ENCODE assay signal across 8 cellular contexts in the genomic region with DNA sequence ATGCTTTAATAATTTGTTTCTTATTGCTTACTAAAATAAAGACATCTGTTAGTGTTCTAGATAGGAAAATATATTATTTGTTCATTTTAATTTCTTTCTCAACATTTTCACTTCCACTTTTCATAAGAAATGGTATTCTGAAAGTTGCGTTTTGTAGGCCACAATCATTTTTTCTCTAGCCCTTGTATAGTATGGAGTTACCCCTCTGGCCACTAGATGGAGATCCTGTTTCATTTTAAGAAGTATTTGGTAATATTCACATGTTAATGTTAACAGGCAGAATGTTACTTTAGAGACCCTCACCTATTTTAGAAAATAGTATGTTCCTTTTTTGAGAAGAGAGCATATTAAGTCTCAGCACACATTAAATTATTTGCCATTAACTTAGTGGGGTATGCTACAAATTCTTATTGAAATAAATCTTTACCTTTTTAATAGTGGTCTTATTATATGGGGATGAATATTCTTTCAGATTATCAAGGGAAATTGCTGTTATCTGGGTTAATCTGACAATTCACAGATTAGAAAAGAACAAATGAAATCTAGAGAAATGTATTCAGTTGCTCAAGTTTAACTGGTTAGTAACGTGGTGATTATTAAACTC.
A peak's percentile ranks its signal among the peaks of the same experiment; 100 is the strongest.
DNase-seq lines count a peak whose midpoint lies in the region; ATAC-seq and TF ChIP-seq lines count a peak whose summit lies in the region.

No MANE protein-coding gene starts in this region.

- H3K27ac ChIP-seq in OCI-LY1 (ENCODE audit: low read depth, low read length, poor library complexity, severe bottlenecking): peak overlapping the region; percentile 48
- H3K27ac ChIP-seq in mesenchymal stem cell (ENCODE audit: low read length, poor library complexity, severe bottlenecking): no peak overlapping the region

- H3K79me2 ChIP-seq in OCI-LY1 (ENCODE audit: insufficient read depth, low read length): no peaks in the 10 kb centered on the region

- no peaks in the 10 kb centered on the region for H4K20me1 ChIP-seq in OCI-LY1 (ENCODE audit: insufficient read depth, low read length)

- H3K9me2 ChIP-seq in OCI-LY1 (ENCODE audit: low read depth, low read length): no peaks in the 10 kb centered on the region

- H2BK5ac ChIP-seq in mesenchymal stem cell (ENCODE audit: low read depth, low read length, poor library complexity, severe bottlenecking): no peak overlapping the region

- H3K4me3 ChIP-seq in OCI-LY1 (ENCODE audit: low read depth, low read length, poor library complexity, severe bottlenecking) (no peak overlapping the region), mesenchymal stem cell (ENCODE audit: insufficient read depth in 1 of 2, low read depth in 1 of 2, low read length in 2 of 2) (no peak overlapping the region)

- no peak overlapping the region for H3K18ac ChIP-seq in mesenchymal stem cell (ENCODE audit: low read depth in 1 of 2, low read length in 2 of 2)

- H3K9me3 ChIP-seq in OCI-LY1 (ENCODE audit: low read length): no peaks in the 10 kb centered on the region
- H3K9me3 ChIP-seq in mesenchymal stem cell (ENCODE audit: control insufficient read depth, low read length): no peaks in the 10 kb centered on the region

- peak; percentile 95 for ATAC-seq in HG03354 (IDR thresholded peaks at IDR 0.05; ENCODE audit: poor library complexity, severe bottlenecking, unreplicated experiment)

- H3K4me2 ChIP-seq in OCI-LY1 (ENCODE audit: low read length): no peak overlapping the region
- H3K4me2 ChIP-seq in mesenchymal stem cell (ENCODE audit: low read length, poor library complexity, severe bottlenecking): no peak overlapping the region

- peaks cover 2% of the 10 kb centered on the region for H3K79me1 ChIP-seq in mesenchymal stem cell (replicated peaks; ENCODE audit: low read length, poor library complexity, severe bottlenecking)

- H2BK120ac ChIP-seq in mesenchymal stem cell (ENCODE audit: low read depth, low read length): no peak overlapping the region

- no peak overlapping the region for H2AK5ac ChIP-seq in mesenchymal stem cell (ENCODE audit: low read length, severe bottlenecking)

- H3K4ac ChIP-seq in mesenchymal stem cell (ENCODE audit: low read depth in 1 of 2, low read length in 2 of 2): no peak overlapping the region

- no peak overlapping the region for H3K14ac ChIP-seq in mesenchymal stem cell (ENCODE audit: low read length in 2 of 2)

- peak; percentile 83 for TF ChIP-seq CTCF in OCI-LY1 (IDR thresholded peaks at IDR 0.05; ENCODE audit: low read length)

- 100% methylated on average over 1 of the region's 2 CpGs for WGBS in mesenchymal stem cell

- H2AFZ ChIP-seq in OCI-LY1 (ENCODE audit: low read length) (no peak overlapping the region), mesenchymal stem cell (ENCODE audit: low read depth, low read length) (no peak overlapping the region)

- H3K4me1 ChIP-seq in OCI-LY1 (ENCODE audit: insufficient read depth, low read length, severe bottlenecking): peaks cover 5% of the 10 kb centered on the region
- H3K4me1 ChIP-seq in mesenchymal stem cell (ENCODE audit: control insufficient read depth, insufficient read depth, low read depth, low read length): no peaks in the 10 kb centered on the region

- H2BK15ac ChIP-seq in mesenchymal stem cell (ENCODE audit: low read depth, poor library complexity, severe bottlenecking): no peak overlapping the region

- H2BK12ac ChIP-seq in mesenchymal stem cell (ENCODE audit: low read length in 2 of 2): no peak overlapping the region

- DNase-seq in D341Med (ENCODE audit: low spot score) (peak; percentile 36), GM19238 (ENCODE audit: insufficient read length, low spot score) (peak; percentile 24), dedifferentiated amniotic fluid mesenchymal stem cell (ENCODE audit: extremely low spot score) (peak; percentile 48), mesenchymal stem cell (peak; percentile 66)
- DNase-seq in activated naive CD4-positive, alpha-beta T cell treated with Interleukin-2 at 50 U/mL for 16 hours: no peak
- no peak for DNase-seq in stimulated activated CD4-positive, alpha-beta T cell treated with anti-CD3 and anti-CD28 coated beads, Interleukin-12 subunit alpha, Interleukin-12 subunit beta, amount 100 ng/mL, for 4 hours

- no peak overlapping the region for H3K9ac ChIP-seq in OCI-LY1 (ENCODE audit: low read length)
- peak overlapping the region; percentile 16 for H3K9ac ChIP-seq in mesenchymal stem cell (ENCODE audit: low read length)

- no peak overlapping the region for H4K8ac ChIP-seq in mesenchymal stem cell (ENCODE audit: low read length)

- no peak overlapping the region for H3K23ac ChIP-seq in mesenchymal stem cell (ENCODE audit: low read length in 2 of 2)

- peaks cover 34% of the 10 kb centered on the region; the same call in 1 of the 2 replicates for H3K36me3 ChIP-seq in OCI-LY1 (ENCODE audit: insufficient read depth, low read length)
- peaks cover 7 to 23% of the 10 kb centered on the region in 2 experiments for H3K36me3 ChIP-seq in mesenchymal stem cell (ENCODE audit: control insufficient read depth in 1 of 2, insufficient read depth in 2 of 2, low read depth in 1 of 2, low read length in 2 of 2)

- H3K27me3 ChIP-seq in OCI-LY1 (ENCODE audit: insufficient read depth, low read length): no peaks in the 10 kb centered on the region
- no peaks in the 10 kb centered on the region for H3K27me3 ChIP-seq in mesenchymal stem cell (ENCODE audit: control insufficient read depth in 1 of 2, insufficient read depth in 1 of 2, low read length in 2 of 2)

- no peaks in the 10 kb centered on the region for H3F3A ChIP-seq in OCI-LY1 (ENCODE audit: insufficient read depth, low read length)

- H4K91ac ChIP-seq in mesenchymal stem cell (ENCODE audit: low read length): no peak overlapping the region

Comparison
In these comparisons a context has a peak if more than half of its experiments do, and no peak if none do; other contexts are left out.
1. DNase-seq: peak in D341Med (single experiment), GM19238 (single experiment), dedifferentiated amniotic fluid mesenchymal stem cell (single experiment) and mesenchymal stem cell (single experiment); none in activated naive CD4-positive, alpha-beta T cell treated with Interleukin-2 at 50 U/mL for 16 hours (single experiment) and stimulated activated CD4-positive, alpha-beta T cell treated with anti-CD3 and anti-CD28 coated beads, Interleukin-12 subunit alpha, Interleukin-12 subunit beta, amount 100 ng/mL, for 4 hours (single experiment).